ENCODE assay signal across 14 cellular contexts in the genomic region with DNA sequence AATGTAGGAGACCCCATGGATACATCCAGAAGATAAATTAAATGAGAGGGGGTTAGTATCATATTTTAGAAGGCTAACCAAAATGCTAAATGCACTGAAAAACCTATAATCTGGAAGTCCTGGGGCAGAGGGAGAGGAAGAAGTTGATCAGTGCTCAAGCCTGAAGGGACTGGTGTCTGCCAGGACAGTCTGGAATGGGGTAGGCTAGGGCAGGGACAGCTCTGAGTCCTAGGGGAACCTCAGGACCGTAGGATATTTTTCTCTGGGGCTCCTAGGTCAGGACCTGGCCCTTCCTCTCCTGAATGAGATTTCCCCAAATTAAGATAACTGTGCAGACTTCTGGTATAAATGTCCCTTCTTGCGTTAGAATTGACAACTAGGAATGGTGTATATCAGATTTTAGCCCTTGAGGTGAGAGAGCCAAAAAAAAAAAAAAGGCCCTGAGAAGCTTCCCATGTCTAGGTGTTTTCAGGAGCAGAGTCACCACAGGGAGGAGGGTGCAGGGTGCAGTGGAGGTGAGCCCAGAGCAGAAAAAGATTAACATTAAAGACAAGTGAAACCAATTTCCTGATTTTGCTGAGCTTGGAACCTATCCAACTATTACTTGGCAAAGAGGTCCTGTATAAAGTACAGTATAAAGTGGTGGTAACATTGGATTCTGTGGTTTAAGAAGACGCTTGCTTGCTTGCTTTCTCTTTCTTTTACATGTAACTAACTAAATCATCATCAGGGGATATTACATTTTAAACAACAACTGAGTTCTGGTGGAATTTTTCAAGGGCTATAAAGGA.
DNase-seq lines count a peak whose midpoint lies in the region; ATAC-seq, FAIRE-seq and TF ChIP-seq lines count a peak whose summit lies in the region.
"Had no signal": no experiment of that assay in that cellular context is flagged by ENCODE, and none has a peak within 500 bp of the region (broad histone marks: within the 10 kb centered on the region; RNA-seq: fewer than 3 reads in every experiment).

No MANE protein-coding gene starts in this region.

- H3K36me3 Mint-ChIP-seq in CD4-positive, CD25-positive, alpha-beta regulatory T cell: peaks cover 36% of the 10 kb centered on the region
- H3K36me3 Mint-ChIP-seq in HFFc6 (ENCODE audit: low read depth) (peaks cover 17% of the 10 kb centered on the region; the same call in 1 of the 2 replicates), astrocyte (ENCODE audit: low read depth, unreplicated experiment) (peaks cover 10% of the 10 kb centered on the region)

- H3K79me2 ChIP-seq in astrocyte (ENCODE audit: insufficient read depth, low read length): no peaks in the 10 kb centered on the region

- ATAC-seq in CD4-positive, CD25-positive, alpha-beta regulatory T cell (ENCODE audit: low read depth in 2 of 2): no peak
- no peak for ATAC-seq in GM19467 (IDR thresholded peaks at IDR 0.05; ENCODE audit: unreplicated experiment)
- ATAC-seq: HCT116 had no signal

- H3K4me2 ChIP-seq in astrocyte (ENCODE audit: low read length): no peak overlapping the region

- no peak overlapping the region for H2AFZ ChIP-seq in astrocyte (ENCODE audit: low read depth, low read length)

- H3K4me1 ChIP-seq in CD4-positive, CD25-positive, alpha-beta regulatory T cell (ENCODE audit: control insufficient read depth, insufficient read depth, low read length, poor library complexity, severe bottlenecking): peaks cover 7% of the 10 kb centered on the region
- no peaks in the 10 kb centered on the region for H3K4me1 ChIP-seq in astrocyte (ENCODE audit: insufficient read depth, low read length)
- H3K4me1 ChIP-seq: SJCRH30 had no signal

- FAIRE-seq in astrocyte (lab: Jason Lieb, UNC) (no peak), islet of Langerhans (lab: Jason Lieb, UNC) (peak; percentile 69)
- FAIRE-seq: endometrium had no signal

- no peaks in the 10 kb centered on the region for H3K9me3 Mint-ChIP-seq in CD4-positive, CD25-positive, alpha-beta regulatory T cell
- H3K9me3 Mint-ChIP-seq in HFFc6: no peaks in the 10 kb centered on the region
- no peaks in the 10 kb centered on the region for H3K9me3 Mint-ChIP-seq in astrocyte (ENCODE audit: unreplicated experiment)

- H3K4me3 Mint-ChIP-seq in CD4-positive, CD25-positive, alpha-beta regulatory T cell: no peak overlapping the region
- H3K4me3 Mint-ChIP-seq in HFFc6: no peak overlapping the region
- no peak overlapping the region for H3K4me3 Mint-ChIP-seq in astrocyte (ENCODE audit: unreplicated experiment)

- peaks cover 10% of the 10 kb centered on the region for H3K36me3 ChIP-seq in CD4-positive, CD25-positive, alpha-beta regulatory T cell (ENCODE audit: control insufficient read depth, insufficient read depth, low read length)
- H3K36me3 ChIP-seq in astrocyte (ENCODE audit: insufficient read depth, low read length): peaks cover 5% of the 10 kb centered on the region

- H3K27me3 ChIP-seq in CD4-positive, CD25-positive, alpha-beta regulatory T cell (ENCODE audit: control insufficient read depth, insufficient read depth, low read length): no peaks in the 10 kb centered on the region
- H3K27me3 ChIP-seq in astrocyte (ENCODE audit: insufficient read depth, low read length): no peaks in the 10 kb centered on the region
- H3K27me3 ChIP-seq: SJCRH30 had no signal

- H3K27ac ChIP-seq in CD4-positive, CD25-positive, alpha-beta regulatory T cell (ENCODE audit: insufficient read depth, low read length, poor library complexity, severe bottlenecking): no peak overlapping the region
- no peak overlapping the region for H3K27ac ChIP-seq in astrocyte (ENCODE audit: low read depth, low read length)
- H3K27ac ChIP-seq: SJCRH30 had no signal

- no peaks in the 10 kb centered on the region for H3K9me3 ChIP-seq in CD4-positive, CD25-positive, alpha-beta regulatory T cell (ENCODE audit: control insufficient read depth in 2 of 2, low read length in 2 of 2)
- no peaks in the 10 kb centered on the region for H3K9me3 ChIP-seq in astrocyte (ENCODE audit: insufficient read depth, low read depth, low read length)
- H3K9me3 ChIP-seq: SJCRH30 had no signal

- TF ChIP-seq CTCF in HFFc6 (IDR thresholded peaks at IDR 0.05) (no peak), astrocyte (IDR thresholded peaks at IDR 0.05; ENCODE audit: insufficient read depth, low read depth, low read length) (no peak)

- H3K4me1 Mint-ChIP-seq in CD4-positive, CD25-positive, alpha-beta regulatory T cell: peaks cover 5 to 41% (median 26%) of the 10 kb centered on the region in 4 donors
- peaks cover 34% of the 10 kb centered on the region for H3K4me1 Mint-ChIP-seq in HFFc6 (ENCODE audit: low read depth)
- peaks cover 13% of the 10 kb centered on the region for H3K4me1 Mint-ChIP-seq in astrocyte (ENCODE audit: low read depth, unreplicated experiment)

- DNase-seq in CD4-positive, CD25-positive, alpha-beta regulatory T cell: no peak
- no peak for DNase-seq in HFFc6
- peak; percentile 53 for DNase-seq in astrocyte (ENCODE audit: low read depth)
- DNase-seq in middle frontal gyrus (ENCODE audit: extremely low spot score, low spot score): no peak
- no peak for DNase-seq in activated CD4-positive, alpha-beta T cell treated with anti-CD3 and anti-CD28 coated beads for 4 hours
- DNase-seq in DMS53 (lab: John Stamatoyannopoulos, UW): no peak
- DNase-seq: activated CD4-positive, alpha-beta T cell treated with anti-CD3 and anti-CD28 coated beads for 1 hour; activated naive CD4-positive, alpha-beta T cell treated with Interleukin-2 at 50 U/mL for 16 hours; NCI-H526; SJCRH30 had no signal

- H4K20me1 ChIP-seq in astrocyte (ENCODE audit: insufficient read depth, low read length): peaks cover 18% of the 10 kb centered on the region

- no peaks in the 10 kb centered on the region for H3K27me3 Mint-ChIP-seq in CD4-positive, CD25-positive, alpha-beta regulatory T cell
- peaks cover 3% of the 10 kb centered on the region; the same call in 1 of the 2 replicates for H3K27me3 Mint-ChIP-seq in HFFc6 (ENCODE audit: insufficient read depth)
- no peaks in the 10 kb centered on the region for H3K27me3 Mint-ChIP-seq in astrocyte (ENCODE audit: low read depth, unreplicated experiment)

- H3K4me3 ChIP-seq in CD4-positive, CD25-positive, alpha-beta regulatory T cell (ENCODE audit: low read depth, low read length): no peak overlapping the region
- no peak overlapping the region for H3K4me3 ChIP-seq in astrocyte (ENCODE audit: insufficient read depth, low read depth, low read length)
- H3K4me3 ChIP-seq: SJCRH30 had no signal

- no peak overlapping the region for H3K9ac ChIP-seq in astrocyte (ENCODE audit: low read length)

- H3K27ac Mint-ChIP-seq in CD4-positive, CD25-positive, alpha-beta regulatory T cell: peak overlapping the region; percentile 11 to 65 (median 43)
- H3K27ac Mint-ChIP-seq in HFFc6: peak overlapping the region; percentile 4; the same call in 1 of the 2 replicates
- H3K27ac Mint-ChIP-seq in astrocyte (ENCODE audit: unreplicated experiment): no peak overlapping the region
